22 cellular contexts compared by ENCODE assay signal in genomic region chr19:48154003-48154402, GRCh38. TPM values are rescaled to one million over a fixed set of nuclear protein-coding genes. Genes with fewer than 3 reads are reported as not detected.
DNase-seq lines count a peak whose midpoint lies in the region; ATAC-seq and TF ChIP-seq lines count a peak whose summit lies in the region.
"Had no signal": no experiment of that assay in that cellular context is flagged by ENCODE, and none has a peak within 500 bp of the region (broad histone marks: within the 10 kb centered on the region; RNA-seq: fewer than 3 reads in every experiment).

No MANE protein-coding gene starts in this region.

- intact Hi-C loops in activated CD8-positive, alpha-beta T cell treated with anti-CD3 and anti-CD28 coated beads for 36 hours (cut with micrococcal nuclease): no loop called here
- intact Hi-C loops in mucosa of descending colon (cut with DNase I, micrococcal nuclease): no loop called here

- POLR2A ChIA-PET in activated CD8-positive, alpha-beta T cell treated with anti-CD3 and anti-CD28 coated beads, Interleukin-2, amount 10 ng/mL, durations not matched to agents 7 days and 5 days (lab: Charles Lee): no interaction called here
- POLR2A ChIA-PET in activated CD8-positive, alpha-beta T cell treated with anti-CD3 and anti-CD28 coated beads for 36 hours (lab: Charles Lee): interaction anchor here (0.6 to 1.2 kb wide), 3 partner anchors 13 to 49 kb away, joined by 3 read pairs; no protein-coding TSS in a partner anchor
- POLR2A ChIA-PET in RWPE1 (lab: Yijun Ruan, JAX; ENCODE audit: low non-redundant PET): no interaction called here

- no peaks in the 10 kb centered on the region for H3K4me1 ChIP-seq in mucosa of descending colon (ENCODE audit: low read depth)
- H3K4me1 ChIP-seq: foreskin keratinocyte, psoas muscle had no signal

- ATAC-seq in activated CD8-positive, alpha-beta T cell treated with anti-CD3 and anti-CD28 coated beads, Interleukin-2, amount 10 ng/mL, durations not matched to agents 7 days and 5 days: no peak
- ATAC-seq in activated CD8-positive, alpha-beta T cell treated with anti-CD3 and anti-CD28 coated beads for 36 hours: no peak
- ATAC-seq in esophagus mucosa (peak; percentile 21), GM19467 (IDR thresholded peaks at IDR 0.05; ENCODE audit: unreplicated experiment) (no peak), mucosa of descending colon (no peak)
- no peak for ATAC-seq in stimulated activated naive B cell treated with anti-CD40 and anti-IgM and Interleukin-4, amounts not matched to agents 10 μg/mL and 1 μg/mL and 100 μg/mL, for 72 hours (replicated peaks)
- ATAC-seq: activated T-cell treated with anti-CD3 and anti-CD28 coated beads, Interleukin-2, amount 50 U/mL, for 4 hours; foreskin keratinocyte; psoas muscle had no signal

- H3K9me3 Mint-ChIP-seq in activated CD8-positive, alpha-beta T cell treated with anti-CD3 and anti-CD28 coated beads, Interleukin-2, amount 10 ng/mL, durations not matched to agents 7 days and 5 days (ENCODE audit: insufficient read depth): no peaks in the 10 kb centered on the region
- H3K9me3 Mint-ChIP-seq in activated CD8-positive, alpha-beta T cell treated with anti-CD3 and anti-CD28 coated beads for 36 hours: no peaks in the 10 kb centered on the region
- H3K9me3 Mint-ChIP-seq in stimulated activated naive B cell treated with anti-CD40 and anti-IgM and Interleukin-4, amounts not matched to agents 10 μg/mL and 1 μg/mL and 100 μg/mL, for 72 hours: no peaks in the 10 kb centered on the region
- H3K9me3 Mint-ChIP-seq: activated T-cell treated with anti-CD3 and anti-CD28 coated beads, Interleukin-2, amount 50 U/mL, for 4 hours; brain; naive B cell had no signal

- peaks cover 55% of the 10 kb centered on the region for H3K36me3 Mint-ChIP-seq in activated CD8-positive, alpha-beta T cell treated with anti-CD3 and anti-CD28 coated beads, Interleukin-2, amount 10 ng/mL, durations not matched to agents 7 days and 5 days (ENCODE audit: low read depth)
- peaks cover 33% of the 10 kb centered on the region for H3K36me3 Mint-ChIP-seq in activated CD8-positive, alpha-beta T cell treated with anti-CD3 and anti-CD28 coated beads for 36 hours (ENCODE audit: low read depth)
- peaks cover 34 to 45% of the 10 kb centered on the region in 2 donors for H3K36me3 Mint-ChIP-seq in stimulated activated naive B cell treated with anti-CD40 and anti-IgM and Interleukin-4, amounts not matched to agents 10 μg/mL and 1 μg/mL and 100 μg/mL, for 72 hours

- H3K4me3 ChIP-seq in mucosa of descending colon: no peak overlapping the region
- H3K4me3 ChIP-seq: hepatocyte, lung, psoas muscle had no signal

- peak overlapping the region; percentile 26 for H3K27ac ChIP-seq in RWPE1
- H3K27ac ChIP-seq: foreskin keratinocyte, hepatocyte, psoas muscle had no signal

- no peaks in the 10 kb centered on the region for H3K9me3 ChIP-seq in mucosa of descending colon
- H3K9me3 ChIP-seq: psoas muscle had no signal

- CTCF ChIA-PET in activated CD8-positive, alpha-beta T cell treated with anti-CD3 and anti-CD28 coated beads, Interleukin-2, amount 10 ng/mL, durations not matched to agents 7 days and 5 days (lab: Charles Lee): interaction anchor here (0.9 to 5.3 kb wide), 5 partner anchors 45 to 190 kb away, joined by 3 to 50 read pairs (median 3); partner anchors contain the start of gene PLA2G4C
- CTCF ChIA-PET in activated CD8-positive, alpha-beta T cell treated with anti-CD3 and anti-CD28 coated beads for 36 hours (lab: Charles Lee): interaction anchor here (0.9 to 1.9 kb wide), 6 partner anchors 29 to 192 kb away, joined by 3 to 8 read pairs (median 6); partner anchors contain the start of gene PLA2G4C
- CTCF ChIA-PET in RWPE1 (lab: Yijun Ruan, JAX): interaction anchor here (1.1 to 4.6 kb wide), 2 partner anchors 46 to 190 kb away, joined by 4 to 29 read pairs; no protein-coding TSS in a partner anchor

- no peak for TF ChIP-seq CTCF in activated CD8-positive, alpha-beta T cell treated with anti-CD3 and anti-CD28 coated beads for 36 hours (IDR thresholded peaks at IDR 0.05)
- TF ChIP-seq CTCF in RWPE1 (conservative IDR thresholded peaks at IDR 0.05; ENCODE audit: low read depth): no peak
- TF ChIP-seq CTCF in mucosa of descending colon (IDR thresholded peaks at IDR 0.05): no peak

- peaks cover 4% of the 10 kb centered on the region for H3K4me1 Mint-ChIP-seq in activated CD8-positive, alpha-beta T cell treated with anti-CD3 and anti-CD28 coated beads, Interleukin-2, amount 10 ng/mL, durations not matched to agents 7 days and 5 days (ENCODE audit: low read depth)
- H3K4me1 Mint-ChIP-seq in activated CD8-positive, alpha-beta T cell treated with anti-CD3 and anti-CD28 coated beads for 36 hours (ENCODE audit: low read depth): peaks cover 2% of the 10 kb centered on the region
- H3K4me1 Mint-ChIP-seq in stimulated activated naive B cell treated with anti-CD40 and anti-IgM and Interleukin-4, amounts not matched to agents 10 μg/mL and 1 μg/mL and 100 μg/mL, for 72 hours: no peaks in the 10 kb centered on the region

- peak overlapping the region; percentile 6 for H3K27ac Mint-ChIP-seq in activated CD8-positive, alpha-beta T cell treated with anti-CD3 and anti-CD28 coated beads, Interleukin-2, amount 10 ng/mL, durations not matched to agents 7 days and 5 days
- no peak overlapping the region for H3K27ac Mint-ChIP-seq in activated CD8-positive, alpha-beta T cell treated with anti-CD3 and anti-CD28 coated beads for 36 hours
- peak overlapping the region; percentile 16 for H3K27ac Mint-ChIP-seq in stimulated activated naive B cell treated with anti-CD40 and anti-IgM and Interleukin-4, amounts not matched to agents 10 μg/mL and 1 μg/mL and 100 μg/mL, for 72 hours
- H3K27ac Mint-ChIP-seq: activated naive CD8-positive, alpha-beta T cell had no signal

- no peak overlapping the region for H3K4me3 Mint-ChIP-seq in activated CD8-positive, alpha-beta T cell treated with anti-CD3 and anti-CD28 coated beads, Interleukin-2, amount 10 ng/mL, durations not matched to agents 7 days and 5 days
- no peak overlapping the region for H3K4me3 Mint-ChIP-seq in activated CD8-positive, alpha-beta T cell treated with anti-CD3 and anti-CD28 coated beads for 36 hours
- no peak overlapping the region for H3K4me3 Mint-ChIP-seq in stimulated activated naive B cell treated with anti-CD40 and anti-IgM and Interleukin-4, amounts not matched to agents 10 μg/mL and 1 μg/mL and 100 μg/mL, for 72 hours
- H3K4me3 Mint-ChIP-seq: activated naive CD8-positive, alpha-beta T cell; activated T-cell treated with anti-CD3 and anti-CD28 coated beads, Interleukin-2, amount 50 U/mL, for 4 hours; brain; naive B cell had no signal

- no peaks in the 10 kb centered on the region for H3K36me3 ChIP-seq in mucosa of descending colon (ENCODE audit: low read depth)

- no peaks in the 10 kb centered on the region for H3K27me3 Mint-ChIP-seq in activated CD8-positive, alpha-beta T cell treated with anti-CD3 and anti-CD28 coated beads, Interleukin-2, amount 10 ng/mL, durations not matched to agents 7 days and 5 days (ENCODE audit: low read depth)
- H3K27me3 Mint-ChIP-seq in activated CD8-positive, alpha-beta T cell treated with anti-CD3 and anti-CD28 coated beads for 36 hours: no peaks in the 10 kb centered on the region
- no peaks in the 10 kb centered on the region for H3K27me3 Mint-ChIP-seq in stimulated activated naive B cell treated with anti-CD40 and anti-IgM and Interleukin-4, amounts not matched to agents 10 μg/mL and 1 μg/mL and 100 μg/mL, for 72 hours
- H3K27me3 Mint-ChIP-seq: activated naive CD8-positive, alpha-beta T cell; brain; naive B cell had no signal

- DNase-seq in activated CD8-positive, alpha-beta T cell treated with anti-CD3 and anti-CD28 coated beads, Interleukin-2, amount 10 ng/mL, durations not matched to agents 7 days and 5 days: no peak
- DNase-seq in activated CD8-positive, alpha-beta T cell treated with anti-CD3 and anti-CD28 coated beads for 36 hours: no peak
- DNase-seq in RWPE1 (ENCODE audit: low spot score) (no peak), COLO829 (ENCODE audit: low spot score) (no peak), mucosa of descending colon (no peak)
- DNase-seq in stimulated activated naive B cell treated with anti-CD40 and anti-IgM and Interleukin-4, amounts not matched to agents 10 μg/mL and 1 μg/mL and 100 μg/mL, for 72 hours: no peak
- DNase-seq: activated T-cell treated with anti-CD3 and anti-CD28 coated beads, Interleukin-2, amount 50 U/mL, for 4 hours; cortex of kidney; foreskin keratinocyte; islet precursor cell; naive B cell; NCI-H187 treated with DMSO at 0.1 percent for 48 hours; NCI-H446; psoas muscle; small intestine; stimulated activated CD4-positive, alpha-beta T cell treated with anti-CD3 and anti-CD28 coated beads, Interleukin-4, amount 100 ng/mL, for 24 hours had no signal

RNA-seq across cellular contexts. Expression of gene LIG1, which starts 16.1 kb away (rescaled TPM):
- total RNA-seq in activated CD8-positive, alpha-beta T cell treated with anti-CD3 and anti-CD28 coated beads, Interleukin-2, amount 10 ng/mL, durations not matched to agents 7 days and 5 days: 100 to 1,000 TPM; 190 to 198 TPM
- total RNA-seq in activated CD8-positive, alpha-beta T cell treated with anti-CD3 and anti-CD28 coated beads for 36 hours: 100 to 1,000 TPM; 181 to 188 TPM
- total RNA-seq in esophagus mucosa: 25.2 TPM
- total RNA-seq in mucosa of descending colon: 10 to 100 TPM; 16.0 to 42.7 (median 29.6) TPM

RNA-seq across cellular contexts. Expression of gene ZSWIM9, which starts 16.5 kb away (rescaled TPM):
- total RNA-seq in activated CD8-positive, alpha-beta T cell treated with anti-CD3 and anti-CD28 coated beads, Interleukin-2, amount 10 ng/mL, durations not matched to agents 7 days and 5 days: 10 to 100 TPM in 1 of 2 experiments, 1 to 10 TPM in 1; 9.0 to 10.3 TPM
- total RNA-seq in activated CD8-positive, alpha-beta T cell treated with anti-CD3 and anti-CD28 coated beads for 36 hours: 1 to 10 TPM; 8.4 to 9.5 TPM
- 2.4 TPM for total RNA-seq in esophagus mucosa
- total RNA-seq in mucosa of descending colon: 10 to 100 TPM in 1 of 3 donors, 1 to 10 TPM in 2; 6.0 to 12.9 (median 8.7) TPM

RNA-seq across cellular contexts. Expression of gene PLA2G4C, which starts 43.4 kb away (rescaled TPM):
- 1 to 10 TPM in 1 of 2 experiments, under 1 TPM in 1; 0.73 to 1.8 TPM for total RNA-seq in activated CD8-positive, alpha-beta T cell treated with anti-CD3 and anti-CD28 coated beads, Interleukin-2, amount 10 ng/mL, durations not matched to agents 7 days and 5 days
- total RNA-seq in activated CD8-positive, alpha-beta T cell treated with anti-CD3 and anti-CD28 coated beads for 36 hours: 1 to 10 TPM; 4.2 to 6.8 TPM
- total RNA-seq in esophagus mucosa (0.32 TPM), mucosa of descending colon (10 to 100 TPM in 1 of 3 donors, 1 to 10 TPM in 2; 5.0 to 13.1 (median 7.8) TPM)
